9 cellular contexts compared by ENCODE assay signal in genomic region chr17:3762922-3763776, GRCh38. TPM values are rescaled to one million over a fixed set of nuclear protein-coding genes. Genes with fewer than 3 reads are reported as not detected.
DNase-seq lines count a peak whose midpoint lies in the region; ATAC-seq and TF ChIP-seq lines count a peak whose summit lies in the region.
"Had no signal": no experiment of that assay in that cellular context is flagged by ENCODE, and none has a peak within 500 bp of the region (broad histone marks: within the 10 kb centered on the region; RNA-seq: fewer than 3 reads in every experiment).

No MANE protein-coding gene starts in this region.

- H3K18ac ChIP-seq in trophoblast cell (ENCODE audit: low read length) (no peak overlapping the region), mesenchymal stem cell (ENCODE audit: low read depth in 1 of 2, low read length in 2 of 2) (no peak overlapping the region)

- POLR2A ChIA-PET in activated CD4-positive, alpha-beta T cell treated with anti-CD3 and anti-CD28 coated beads, Interleukin-2, amount 10 ng/mL, durations not matched to agents 7 days and 5 days (lab: Charles Lee), result no interaction called here

- H3K4me1 ChIP-seq in spleen (peaks cover 0 to 45% (median 22%) of the 10 kb centered on the region in 6 donors), trophoblast cell (ENCODE audit: control insufficient read depth in 1 of 2, insufficient read depth in 2 of 2, low read length in 2 of 2) (no peaks in the 10 kb centered on the region), mesenchymal stem cell (ENCODE audit: control insufficient read depth, insufficient read depth, low read depth, low read length) (no peaks in the 10 kb centered on the region)

- H3K4me3 Mint-ChIP-seq in activated CD4-positive, alpha-beta T cell treated with anti-CD3 and anti-CD28 coated beads, Interleukin-2, amount 10 ng/mL, durations not matched to agents 7 days and 5 days, result peak overlapping the region; percentile 31

- H3K4ac ChIP-seq in trophoblast cell (ENCODE audit: low read depth, low read length) (no peak overlapping the region), mesenchymal stem cell (ENCODE audit: low read depth in 1 of 2, low read length in 2 of 2) (no peak overlapping the region)

- no peak overlapping the region for H3K9ac ChIP-seq in trophoblast cell (ENCODE audit: low read length)
- no peak overlapping the region for H3K9ac ChIP-seq in mesenchymal stem cell (ENCODE audit: low read length)

- peak; percentile 41 for DNase-seq in activated CD4-positive, alpha-beta T cell treated with anti-CD3 and anti-CD28 coated beads, Interleukin-2, amount 10 ng/mL, durations not matched to agents 7 days and 5 days
- DNase-seq in activated CD4-positive, alpha-beta T cell treated with anti-CD3 and anti-CD28 coated beads, Interleukin-2, amount 50 U/mL, for 1 hour, result no peak
- DNase-seq in SW480 (ENCODE audit: low spot score) (peak; percentile 21), spleen (no peak), trophoblast cell (no peak), mesenchymal stem cell (no peak), NCI-H2081 (lab: John Stamatoyannopoulos, UW) (no peak)
- DNase-seq: NCI-H510A treated with DMSO at 0.1 percent for 48 hours had no signal

- no peak overlapping the region for H4K12ac ChIP-seq in trophoblast cell (ENCODE audit: low read depth, low read length)

- H3K23ac ChIP-seq in trophoblast cell (ENCODE audit: low read length), result no peak overlapping the region
- no peak overlapping the region for H3K23ac ChIP-seq in mesenchymal stem cell (ENCODE audit: low read length in 2 of 2)

- H3K4me3 ChIP-seq in spleen, result peak overlapping the region in 4 of 8 donors; percentile 15 to 52 (median 18)
- no peak overlapping the region for H3K4me3 ChIP-seq in trophoblast cell (ENCODE audit: low read depth, low read length)
- no peak overlapping the region for H3K4me3 ChIP-seq in mesenchymal stem cell (ENCODE audit: insufficient read depth in 1 of 2, low read depth in 1 of 2, low read length in 2 of 2)

- no peak overlapping the region for H2BK12ac ChIP-seq in trophoblast cell (ENCODE audit: low read length)
- H2BK12ac ChIP-seq in mesenchymal stem cell (ENCODE audit: low read length in 2 of 2), result no peak overlapping the region

- H3K4me2 ChIP-seq in trophoblast cell (ENCODE audit: low read length) (no peak overlapping the region), mesenchymal stem cell (ENCODE audit: low read length, poor library complexity, severe bottlenecking) (no peak overlapping the region)

- no peaks in the 10 kb centered on the region for H3K79me2 ChIP-seq in trophoblast cell (ENCODE audit: control insufficient read depth, insufficient read depth, low read length, poor library complexity)

- H2BK15ac ChIP-seq in mesenchymal stem cell (ENCODE audit: low read depth, poor library complexity, severe bottlenecking), result no peak overlapping the region

- H3K27me3 Mint-ChIP-seq in activated CD4-positive, alpha-beta T cell treated with anti-CD3 and anti-CD28 coated beads, Interleukin-2, amount 10 ng/mL, durations not matched to agents 7 days and 5 days, result peaks cover 2% of the 10 kb centered on the region

- H3K14ac ChIP-seq in trophoblast cell (ENCODE audit: low read length) (no peak overlapping the region), mesenchymal stem cell (ENCODE audit: low read length in 2 of 2) (no peak overlapping the region)

- no peak for TF ChIP-seq CTCF in spleen (IDR thresholded peaks at IDR 0.05 in 8 of 11, conservative IDR thresholded peaks at IDR 0.05 in 3 of 11)

- H3K9me3 Mint-ChIP-seq in activated CD4-positive, alpha-beta T cell treated with anti-CD3 and anti-CD28 coated beads, Interleukin-2, amount 10 ng/mL, durations not matched to agents 7 days and 5 days, result peaks cover 14% of the 10 kb centered on the region

- CTCF ChIA-PET in activated CD4-positive, alpha-beta T cell treated with anti-CD3 and anti-CD28 coated beads, Interleukin-2, amount 10 ng/mL, durations not matched to agents 7 days and 5 days (lab: Charles Lee), result interaction anchor here (0.9 to 3.4 kb wide), 4 partner anchors 12 to 83 kb away, joined by 3 to 18 read pairs (median 4); partner anchors contain the start of gene NCBP3

- peaks cover 10% of the 10 kb centered on the region for H3K36me3 Mint-ChIP-seq in activated CD4-positive, alpha-beta T cell treated with anti-CD3 and anti-CD28 coated beads, Interleukin-2, amount 10 ng/mL, durations not matched to agents 7 days and 5 days (ENCODE audit: low read depth)

- intact Hi-C loops in spleen (cut with DNase I; ENCODE audit: low total_unique reads), result no loop called here

- no peaks in the 10 kb centered on the region for H3K79me1 ChIP-seq in trophoblast cell (ENCODE audit: low read length)
- H3K79me1 ChIP-seq in mesenchymal stem cell (replicated peaks; ENCODE audit: low read length, poor library complexity, severe bottlenecking), result no peaks in the 10 kb centered on the region

- H3K9me3 ChIP-seq in spleen, result peaks cover 0 to 10% (median 4%) of the 10 kb centered on the region in 8 donors
- peaks cover 7% of the 10 kb centered on the region for H3K9me3 ChIP-seq in trophoblast cell (ENCODE audit: insufficient read depth, low read depth, low read length)
- peaks cover 9% of the 10 kb centered on the region for H3K9me3 ChIP-seq in mesenchymal stem cell (ENCODE audit: control insufficient read depth, low read length)

- no peak for TF ChIP-seq POLR2A in spleen (IDR thresholded peaks at IDR 0.05)

- peak overlapping the region; percentile 95 for H3K27ac Mint-ChIP-seq in activated CD4-positive, alpha-beta T cell treated with anti-CD3 and anti-CD28 coated beads, Interleukin-2, amount 10 ng/mL, durations not matched to agents 7 days and 5 days

- no peak overlapping the region for H2AFZ ChIP-seq in trophoblast cell (ENCODE audit: insufficient read depth, low read length, poor library complexity)
- no peak overlapping the region for H2AFZ ChIP-seq in mesenchymal stem cell (ENCODE audit: low read depth, low read length)

- peaks cover 48% of the 10 kb centered on the region for H3K4me1 Mint-ChIP-seq in activated CD4-positive, alpha-beta T cell treated with anti-CD3 and anti-CD28 coated beads, Interleukin-2, amount 10 ng/mL, durations not matched to agents 7 days and 5 days

- H2BK120ac ChIP-seq in trophoblast cell (ENCODE audit: insufficient read depth, low read length, poor library complexity) (no peak overlapping the region), mesenchymal stem cell (ENCODE audit: low read depth, low read length) (no peak overlapping the region)

- peak; percentile 78 for ATAC-seq in HG02610 (IDR thresholded peaks at IDR 0.05; ENCODE audit: unreplicated experiment)

- H2AK5ac ChIP-seq in trophoblast cell (ENCODE audit: low read length) (no peak overlapping the region), mesenchymal stem cell (ENCODE audit: low read length, severe bottlenecking) (no peak overlapping the region)

- H4K91ac ChIP-seq in trophoblast cell (ENCODE audit: low read depth, low read length), result no peak overlapping the region
- no peak overlapping the region for H4K91ac ChIP-seq in mesenchymal stem cell (ENCODE audit: low read length)

- no peak overlapping the region for H4K8ac ChIP-seq in trophoblast cell (ENCODE audit: low read depth, low read length)
- no peak overlapping the region for H4K8ac ChIP-seq in mesenchymal stem cell (ENCODE audit: low read length)

- H3K36me3 ChIP-seq in spleen (no peaks in the 10 kb centered on the region), trophoblast cell (ENCODE audit: control insufficient read depth in 1 of 2, insufficient read depth in 2 of 2, low read length in 2 of 2) (no peaks in the 10 kb centered on the region), mesenchymal stem cell (ENCODE audit: control insufficient read depth in 1 of 2, insufficient read depth in 2 of 2, low read depth in 1 of 2, low read length in 2 of 2) (no peaks in the 10 kb centered on the region)

- no peak overlapping the region for H2BK5ac ChIP-seq in trophoblast cell (ENCODE audit: low read depth, low read length, poor library complexity)
- H2BK5ac ChIP-seq in mesenchymal stem cell (ENCODE audit: low read depth, low read length, poor library complexity, severe bottlenecking), result no peak overlapping the region

- no peaks in the 10 kb centered on the region for H3K27me3 ChIP-seq in spleen (replicated peaks in 1 of 7)
- no peaks in the 10 kb centered on the region for H3K27me3 ChIP-seq in trophoblast cell (ENCODE audit: insufficient read depth, low read length)
- H3K27me3 ChIP-seq in mesenchymal stem cell (ENCODE audit: control insufficient read depth in 1 of 2, insufficient read depth in 1 of 2, low read length in 2 of 2), result peaks cover 0 to 39% of the 10 kb centered on the region in 2 experiments

- 73 to 82% (median 78%) methylated on average over 14 of the region's 14 CpGs for WGBS in spleen, 5 donors
- WGBS in trophoblast cell (ENCODE audit: extremely low coverage, insufficient coverage, insufficient read length), result no CpG with 5 or more reads among the region's 14 CpGs
- 91% methylated on average over 9 of the region's 14 CpGs for WGBS in mesenchymal stem cell

- peak overlapping the region in 7 of 8 donors; percentile 5 to 82 (median 56) for H3K27ac ChIP-seq in spleen
- H3K27ac ChIP-seq in trophoblast cell (ENCODE audit: low read depth, low read length), result no peak overlapping the region
- no peak overlapping the region for H3K27ac ChIP-seq in mesenchymal stem cell (ENCODE audit: low read length, poor library complexity, severe bottlenecking)

RNA-seq across cellular contexts. Expression of gene ITGAE, which starts 37.8 kb away (rescaled TPM):
- 10 to 100 TPM; 18.3 to 20.9 TPM for total RNA-seq in activated CD4-positive, alpha-beta T cell treated with anti-CD3 and anti-CD28 coated beads, Interleukin-2, amount 10 ng/mL, durations not matched to agents 7 days and 5 days
- 10 to 100 TPM; 20.3 to 31.4 (median 26.3) TPM for total RNA-seq in spleen
- polyA plus RNA-seq in spleen, result 10 to 100 TPM; 75.2 to 91.1 (median 78.3) TPM
- polyA plus RNA-seq in trophoblast cell (2013), result 32.1 and 34.1 TPM in 2 replicates
- 70.1 TPM for polyA plus RNA-seq in mesenchymal stem cell (2013, experiment 1 of 2)
- 73.2 TPM for polyA plus RNA-seq in mesenchymal stem cell (2013, experiment 2 of 2)

RNA-seq across cellular contexts. Expression of gene HASPIN, which starts 39.4 kb away (rescaled TPM):
- total RNA-seq in activated CD4-positive, alpha-beta T cell treated with anti-CD3 and anti-CD28 coated beads, Interleukin-2, amount 10 ng/mL, durations not matched to agents 7 days and 5 days, result 10 to 100 TPM; 27.6 to 31.2 TPM
- total RNA-seq in spleen, result 1 to 10 TPM; 1.5 to 4.7 (median 2.6) TPM
- polyA plus RNA-seq in spleen, result 1 to 10 TPM in 2 of 3 donors, under 1 TPM in 1; 0.74 to 2.5 (median 1.8) TPM
- polyA plus RNA-seq in trophoblast cell (2013), result 10.1 and 10.2 TPM in 2 replicates
- 1.4 TPM for polyA plus RNA-seq in mesenchymal stem cell (2013, experiment 1 of 2)
- polyA plus RNA-seq in mesenchymal stem cell (2013, experiment 2 of 2), result 1.4 TPM

Comparison
In these comparisons a context has a peak if more than half of its experiments do, and no peak if none do; other contexts are left out.
1. DNase-seq: peak in activated CD4-positive, alpha-beta T cell treated with anti-CD3 and anti-CD28 coated beads, Interleukin-2, amount 10 ng/mL, durations not matched to agents 7 days and 5 days (single experiment) and SW480 (single experiment); none in activated CD4-positive, alpha-beta T cell treated with anti-CD3 and anti-CD28 coated beads, Interleukin-2, amount 50 U/mL, for 1 hour (single experiment), spleen (single experiment), trophoblast cell (0 of 2), mesenchymal stem cell (single experiment) and NCI-H2081 (0 of 2).
2. H3K27ac ChIP-seq: peak in spleen (7 of 8); none in trophoblast cell (single experiment) and mesenchymal stem cell (single experiment).
3. RNA of gene HASPIN, which starts 39.4 kb away (total RNA-seq): 27.6 to 31.2 TPM in activated CD4-positive, alpha-beta T cell treated with anti-CD3 and anti-CD28 coated beads, Interleukin-2, amount 10 ng/mL, durations not matched to agents 7 days and 5 days; 1.5 to 4.7 TPM in spleen; every median in the first group is over 4 times any median in the second.